ENCODE assay signal across 25 cellular contexts in genomic region chr10:48531486-48531885, GRCh38.
DNase-seq lines count a peak whose midpoint lies in the region; ATAC-seq and TF ChIP-seq lines count a peak whose summit lies in the region.
"Had no signal": no experiment of that assay in that cellular context is flagged by ENCODE, and none has a peak within 500 bp of the region (broad histone marks: within the 10 kb centered on the region; RNA-seq: fewer than 3 reads in every experiment).

No MANE protein-coding gene starts in this region.

- H3K4me3 Mint-ChIP-seq in HFFc6 = no peak overlapping the region
- H3K4me3 Mint-ChIP-seq: CD4-positive, alpha-beta memory T cell had no signal

- no peak for TF ChIP-seq CTCF in HFFc6 (IDR thresholded peaks at IDR 0.05)
- no peak for TF ChIP-seq CTCF in astrocyte of the spinal cord (IDR thresholded peaks at IDR 0.05; ENCODE audit: low read depth, low read length)

- H3K36me3 Mint-ChIP-seq in HFFc6 (ENCODE audit: low read depth) = peaks cover 71% of the 10 kb centered on the region
- H3K36me3 Mint-ChIP-seq in activated naive CD4-positive, alpha-beta T cell treated with anti-CD3 and anti-CD28 coated beads, Interleukin-2, amount 50 U/mL, for 72 hours = no peaks in the 10 kb centered on the region
- H3K36me3 Mint-ChIP-seq: CD4-positive, alpha-beta memory T cell had no signal

- in situ Hi-C loops in astrocyte of the spinal cord (cut with HindIII; ENCODE audit: low sequenced_read_pairs) = no loop called here

- ATAC-seq in activated naive CD4-positive, alpha-beta T cell treated with anti-CD3 and anti-CD28 coated beads, Interleukin-2, amount 50 U/mL, for 72 hours = no peak
- no peak for ATAC-seq in GM18502 (IDR thresholded peaks at IDR 0.05; ENCODE audit: poor library complexity, unreplicated experiment)
- ATAC-seq: A549, HepG2 had no signal

- peak; percentile 36 for DNase-seq in EL
- DNase-seq in HFFc6 = no peak
- DNase-seq in astrocyte of the spinal cord (ENCODE audit: low read depth, low spot score) = peak; percentile 44
- DNase-seq in fibroblast of peridontal ligament (ENCODE audit: extremely low read depth) = peak; percentile 58
- DNase-seq in activated naive CD4-positive, alpha-beta T cell treated with anti-CD3 and anti-CD28 coated beads, Interleukin-2, amount 50 U/mL, for 72 hours (ENCODE audit: low spot score in 2 of 2) = no peak
- no peak for DNase-seq in NCI-H1930 (lab: John Stamatoyannopoulos, UW)
- DNase-seq in medulla oblongata (ENCODE audit: extremely low spot score) = no peak
- DNase-seq: C1 segment of cervical spinal cord; CD4-positive, alpha-beta memory T cell; COR-L47; GF-D8; Kasumi-1; MV-4-11; NCI-H1105; NCI-H1436 treated with DMSO at 0.1 percent for 48 hours; NCI-H187 treated with DMSO at 0.1 percent for 48 hours; NCI-H446; NCI-H524 treated with DMSO at 0.1 percent for 48 hours; NCI-H774; SIG-M5 had no signal

- H3K4me1 Mint-ChIP-seq in HFFc6 (ENCODE audit: low read depth) = peaks cover 92% of the 10 kb centered on the region
- H3K4me1 Mint-ChIP-seq: CD4-positive, alpha-beta memory T cell had no signal

- peaks cover 2% of the 10 kb centered on the region; the same call in 1 of the 2 replicates for H3K27me3 Mint-ChIP-seq in HFFc6 (ENCODE audit: insufficient read depth)

- no peak overlapping the region for H3K4me3 ChIP-seq in astrocyte of the spinal cord (ENCODE audit: low read depth, low read length)
- H3K4me3 ChIP-seq: A549, Peyer's patch, SK-N-MC had no signal

- H3K9me3 Mint-ChIP-seq in HFFc6 = no peaks in the 10 kb centered on the region
- peaks cover 6 to 10% of the 10 kb centered on the region in 2 donors for H3K9me3 Mint-ChIP-seq in activated naive CD4-positive, alpha-beta T cell treated with anti-CD3 and anti-CD28 coated beads, Interleukin-2, amount 50 U/mL, for 72 hours

- H3K27ac Mint-ChIP-seq in HFFc6 = peak overlapping the region; percentile 52
- H3K27ac Mint-ChIP-seq in activated naive CD4-positive, alpha-beta T cell treated with anti-CD3 and anti-CD28 coated beads, Interleukin-2, amount 50 U/mL, for 72 hours = no peak overlapping the region
- H3K27ac Mint-ChIP-seq: CD4-positive, alpha-beta memory T cell had no signal

Comparison
In these comparisons a context has a peak if more than half of its experiments do, and no peak if none do; other contexts are left out.
1. DNase-seq: peak in EL (single experiment), astrocyte of the spinal cord (single experiment) and fibroblast of peridontal ligament (single experiment); none in HFFc6 (single experiment), activated naive CD4-positive, alpha-beta T cell treated with anti-CD3 and anti-CD28 coated beads, Interleukin-2, amount 50 U/mL, for 72 hours (0 of 2), NCI-H1930 (0 of 2) and medulla oblongata (single experiment).